ENCODE assay signal across 10 cellular contexts in the genomic region with DNA sequence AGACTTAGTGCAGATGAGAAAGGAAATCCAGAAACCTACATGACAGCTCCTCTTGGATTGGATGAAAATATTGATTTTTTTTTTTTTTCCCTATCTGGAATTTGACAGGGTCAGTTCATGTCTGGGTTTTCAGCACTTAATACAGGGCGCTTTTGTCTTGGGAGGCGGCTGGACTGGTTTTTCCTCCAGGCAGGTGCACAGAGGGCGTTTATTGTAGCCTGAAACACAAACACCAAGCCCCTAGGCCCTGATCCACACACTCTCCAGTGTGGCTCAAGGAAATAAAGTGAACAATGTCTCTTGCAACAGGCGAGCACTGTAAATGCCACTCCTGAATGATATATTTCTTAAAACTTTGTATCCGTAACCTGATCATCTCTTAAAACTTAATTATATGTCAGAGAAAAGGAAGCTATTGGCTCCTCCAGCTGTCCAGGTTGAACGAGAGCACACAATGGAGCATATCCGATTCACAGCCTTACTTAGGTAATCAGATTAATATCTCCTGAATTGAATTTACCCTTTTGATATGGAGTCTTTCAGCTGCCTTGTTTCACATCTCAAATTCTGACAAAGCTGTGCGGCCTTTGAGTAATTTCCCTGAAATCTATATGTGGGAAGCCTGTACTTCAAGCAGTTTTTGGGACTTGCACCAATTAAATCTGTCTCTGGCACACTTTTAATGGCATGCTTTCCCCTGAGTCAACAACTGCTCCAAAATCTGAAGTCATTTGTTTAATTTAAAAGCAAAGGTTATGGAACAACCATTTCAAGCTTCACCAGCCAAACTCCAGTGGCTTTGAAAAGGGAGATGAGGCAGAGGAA.
A peak's percentile ranks its signal among the peaks of the same experiment; 100 is the strongest.
DNase-seq lines count a peak whose midpoint lies in the region; ATAC-seq and TF ChIP-seq lines count a peak whose summit lies in the region.
"Had no signal": no experiment of that assay in that cellular context is flagged by ENCODE, and none has a peak within 500 bp of the region (broad histone marks: within the 10 kb centered on the region; RNA-seq: fewer than 3 reads in every experiment).

No MANE protein-coding gene starts in this region.

- H3K4me1 ChIP-seq in breast epithelium (peaks cover 4 to 15% of the 10 kb centered on the region in 2 donors), ascending aorta (peaks cover 0 to 22% of the 10 kb centered on the region in 2 donors), mesenchymal stem cell (ENCODE audit: control insufficient read depth, insufficient read depth, low read depth, low read length) (no peaks in the 10 kb centered on the region)

- peak overlapping the region; percentile 25 for H3K9ac ChIP-seq in mesenchymal stem cell (ENCODE audit: low read length)

- no peak overlapping the region for H3K14ac ChIP-seq in mesenchymal stem cell (ENCODE audit: low read length in 2 of 2)

- H3K4me3 ChIP-seq in breast epithelium (no peak overlapping the region), ascending aorta (no peak overlapping the region), mesenchymal stem cell (ENCODE audit: insufficient read depth in 1 of 2, low read depth in 1 of 2, low read length in 2 of 2) (no peak overlapping the region)

- CTCF ChIA-PET in MCF 10A (lab: Yijun Ruan, JAX) = interaction anchor here (0.6 to 0.9 kb wide), 2 partner anchors 14 to 489 kb away, joined by 3 to 4 read pairs; no protein-coding TSS in a partner anchor

- H3K79me1 ChIP-seq in mesenchymal stem cell (replicated peaks; ENCODE audit: low read length, poor library complexity, severe bottlenecking) = no peaks in the 10 kb centered on the region

- no peak for TF ChIP-seq POLR2A in breast epithelium (IDR thresholded peaks at IDR 0.05)

- no peaks in the 10 kb centered on the region for H3K36me3 ChIP-seq in breast epithelium
- no peaks in the 10 kb centered on the region for H3K36me3 ChIP-seq in ascending aorta
- H3K36me3 ChIP-seq in mesenchymal stem cell (ENCODE audit: control insufficient read depth in 1 of 2, insufficient read depth in 2 of 2, low read depth in 1 of 2, low read length in 2 of 2) = no peaks in the 10 kb centered on the region

- H2BK5ac ChIP-seq in mesenchymal stem cell (ENCODE audit: low read depth, low read length, poor library complexity, severe bottlenecking) = no peak overlapping the region

- POLR2A ChIA-PET in MCF 10A (lab: Yijun Ruan, JAX) = interaction anchor here (0.8 kb wide), 1 partner anchor 24 kb away, joined by 3 read pairs; no protein-coding TSS in a partner anchor

- no peak overlapping the region for H2BK12ac ChIP-seq in mesenchymal stem cell (ENCODE audit: low read length in 2 of 2)

- H3K9me3 ChIP-seq in breast epithelium (no peaks in the 10 kb centered on the region), ascending aorta (no peaks in the 10 kb centered on the region), mesenchymal stem cell (ENCODE audit: control insufficient read depth, low read length) (no peaks in the 10 kb centered on the region)

- H3K9me3 Mint-ChIP-seq in MCF 10A (ENCODE audit: unreplicated experiment) = peaks cover 5% of the 10 kb centered on the region

- no peak overlapping the region for H4K91ac ChIP-seq in mesenchymal stem cell (ENCODE audit: low read length)

- no peak overlapping the region for H3K4me2 ChIP-seq in mesenchymal stem cell (ENCODE audit: low read length, poor library complexity, severe bottlenecking)

- H3K23ac ChIP-seq in mesenchymal stem cell (ENCODE audit: low read length in 2 of 2) = no peak overlapping the region

- no peak overlapping the region for H3K18ac ChIP-seq in mesenchymal stem cell (ENCODE audit: low read depth in 1 of 2, low read length in 2 of 2)

- H3K4me1 Mint-ChIP-seq in MCF 10A (ENCODE audit: insufficient read depth, unreplicated experiment) = no peaks in the 10 kb centered on the region

- no peak overlapping the region for H3K4me3 Mint-ChIP-seq in MCF 10A (ENCODE audit: unreplicated experiment)

- H3K27ac ChIP-seq in breast epithelium (peak overlapping the region; percentile 67 to 80), ascending aorta (peak overlapping the region; percentile 68 to 72), mesenchymal stem cell (ENCODE audit: low read length, poor library complexity, severe bottlenecking) (no peak overlapping the region)

- H2BK15ac ChIP-seq in mesenchymal stem cell (ENCODE audit: low read depth, poor library complexity, severe bottlenecking) = no peak overlapping the region

- H4K8ac ChIP-seq in mesenchymal stem cell (ENCODE audit: low read length) = no peak overlapping the region

- ATAC-seq in GM21360 (IDR thresholded peaks at IDR 0.05; ENCODE audit: unreplicated experiment) = no peak
- no peak for ATAC-seq in GM21619 (IDR thresholded peaks at IDR 0.05; ENCODE audit: unreplicated experiment)

- DNase-seq in breast epithelium (ENCODE audit: low spot score in 2 of 2) (peak; percentile 58 to 65), MCF 10A (ENCODE audit: unreplicated experiment) (no peak), ascending aorta (ENCODE audit: low spot score in 2 of 2) (peak in 1 of 2 donors; percentile 67), mesenchymal stem cell (no peak), SKM-1 (lab: John Stamatoyannopoulos, UW; ENCODE audit: unreplicated experiment) (no peak), HuH-7.5 (ENCODE audit: low spot score) (no peak)
- DNase-seq: ACHN, T-helper 2 cell had no signal

- no peaks in the 10 kb centered on the region for H3K27me3 ChIP-seq in breast epithelium
- no peaks in the 10 kb centered on the region for H3K27me3 ChIP-seq in ascending aorta
- no peaks in the 10 kb centered on the region for H3K27me3 ChIP-seq in mesenchymal stem cell (ENCODE audit: control insufficient read depth in 1 of 2, insufficient read depth in 1 of 2, low read length in 2 of 2)

- H3K36me3 Mint-ChIP-seq in MCF 10A (ENCODE audit: insufficient read depth, unreplicated experiment) = no peaks in the 10 kb centered on the region

- H2AFZ ChIP-seq in mesenchymal stem cell (ENCODE audit: low read depth, low read length) = no peak overlapping the region

- intact Hi-C loops in breast epithelium (cut with DNase I; ENCODE audit: low total_unique reads) (no loop called here), MCF 10A (cut with micrococcal nuclease) (no loop called here), ascending aorta (cut with DNase I) (loop anchor here (5.0 kb wide), 2 partner anchors 55 to 70 kb away; no protein-coding TSS in a partner anchor)

- no peak overlapping the region for H3K4ac ChIP-seq in mesenchymal stem cell (ENCODE audit: low read depth in 1 of 2, low read length in 2 of 2)

- WGBS in mesenchymal stem cell = 90% methylated on average over 8 of the region's 8 CpGs

- no peak overlapping the region for H2BK120ac ChIP-seq in mesenchymal stem cell (ENCODE audit: low read depth, low read length)

- no peak overlapping the region for H3K27ac Mint-ChIP-seq in MCF 10A (ENCODE audit: low read depth, unreplicated experiment)

- no peaks in the 10 kb centered on the region for H3K27me3 Mint-ChIP-seq in MCF 10A (ENCODE audit: insufficient read depth, unreplicated experiment)

- H2AK5ac ChIP-seq in mesenchymal stem cell (ENCODE audit: low read length, severe bottlenecking) = no peak overlapping the region

- no peak for TF ChIP-seq CTCF in breast epithelium (IDR thresholded peaks at IDR 0.05)
- no peak for TF ChIP-seq CTCF in MCF 10A (IDR thresholded peaks at IDR 0.05; ENCODE audit: unreplicated experiment)
- no peak for TF ChIP-seq CTCF in ascending aorta (IDR thresholded peaks at IDR 0.05)

- BruUV-seq in MCF 10A (replicated peaks; lab: Mats Ljungman, UMichigan) = no TSS peak

Comparison
In these comparisons a context has a peak if more than half of its experiments do, and no peak if none do; other contexts are left out.
1. DNase-seq: peak in breast epithelium (2 of 2); none in MCF 10A (single experiment), mesenchymal stem cell (single experiment), SKM-1 (single experiment) and HuH-7.5 (single experiment).